1 cellular context compared by ENCODE assay signal in genomic region chr1:213277036-213277435, GRCh38.
A peak's percentile ranks its signal among the peaks of the same experiment; 100 is the strongest.
TF ChIP-seq lines count a peak whose summit lies in the region.

No MANE protein-coding gene starts in this region.

TF ChIP-seq in endothelial cell of umbilical vein, 7 proteins besides CTCF, POLR2A, EP300 and RAD21 (continued from another document):
- TF ChIP-seq MAX (IDR thresholded peaks at IDR 0.05; ENCODE audit: insufficient read depth, insufficient read length) (no peak), POLR2AphosphoS5 (IDR thresholded peaks at IDR 0.05; ENCODE audit: insufficient read depth, low read depth, low read length) (no peak), FOS (IDR thresholded peaks at IDR 0.05; ENCODE audit: borderline replicate concordance, insufficient read depth, low read length) (peak; percentile 48)
